In genomic region chr11:64240467-64241174, GRCh38 we compare ENCODE assay signal across 8 cellular contexts. TPM values are rescaled to one million over a fixed set of nuclear protein-coding genes. Genes with fewer than 3 reads are reported as not detected.
A peak's percentile ranks its signal among the peaks of the same experiment; 100 is the strongest.
DNase-seq lines count a peak whose midpoint lies in the region; ATAC-seq and TF ChIP-seq lines count a peak whose summit lies in the region.

FKBP2 (plus strand) TSS chr11:64241095; CDS start chr11:64242388, 1,293 bp downstream.

- H3K79me2 ChIP-seq in trophoblast cell (ENCODE audit: control insufficient read depth, insufficient read depth, low read length, poor library complexity): peaks cover 22% of the 10 kb centered on the region

- no peaks in the 10 kb centered on the region for H3K9me3 Mint-ChIP-seq in activated naive CD8-positive, alpha-beta T cell treated with anti-CD3 and anti-CD28 coated beads, Interleukin-2, amount 50 U/mL, for 24 hours

- H4K12ac ChIP-seq in trophoblast cell (ENCODE audit: low read depth, low read length): peak within 1 kb of the TSS; percentile 97

- peak within 1 kb of the TSS; percentile 87 for H2AFZ ChIP-seq in trophoblast cell (ENCODE audit: insufficient read depth, low read length, poor library complexity)

- peaks cover 28 to 36% of the 10 kb centered on the region in 2 experiments for H3K4me1 ChIP-seq in trophoblast cell (ENCODE audit: control insufficient read depth in 1 of 2, insufficient read depth in 2 of 2, low read length in 2 of 2)
- H3K4me1 ChIP-seq in transverse colon: peaks cover 33 to 75% (median 59%) of the 10 kb centered on the region in 4 donors

- in situ Hi-C loops in transverse colon (cut with MboI; ENCODE audit: low pct_ligation_motif_present in 1 of 4, low pct_unique_long_range_greater_than_20kb in 1 of 4, low sequenced_read_pairs in 3 of 4): no loop called here

- peak within 1 kb of the TSS; percentile 96 for H3K18ac ChIP-seq in trophoblast cell (ENCODE audit: low read length)

- no peaks in the 10 kb centered on the region for H3K27me3 Mint-ChIP-seq in activated naive CD8-positive, alpha-beta T cell treated with anti-CD3 and anti-CD28 coated beads, Interleukin-2, amount 50 U/mL, for 24 hours

- H3K36me3 ChIP-seq in trophoblast cell (ENCODE audit: control insufficient read depth in 1 of 2, insufficient read depth in 2 of 2, low read length in 2 of 2) (peaks cover 44 to 47% of the 10 kb centered on the region in 2 experiments), transverse colon (no peaks in the 10 kb centered on the region)

- H3K9ac ChIP-seq in trophoblast cell (ENCODE audit: low read length): peak within 1 kb of the TSS; percentile 84

- H3K27me3 ChIP-seq in trophoblast cell (ENCODE audit: insufficient read depth, low read length) (no peaks in the 10 kb centered on the region), transverse colon (no peaks in the 10 kb centered on the region)

- no CpG with 5 or more reads among the region's 52 CpGs for WGBS in trophoblast cell (ENCODE audit: extremely low coverage, insufficient coverage, insufficient read length)
- WGBS in transverse colon (ENCODE audit: low coverage in 1 of 2), 2 donors: 0 to 1% methylated on average over 4 to 51 of the region's 52 CpGs

- peaks cover 19% of the 10 kb centered on the region for H3K36me3 Mint-ChIP-seq in activated naive CD8-positive, alpha-beta T cell treated with anti-CD3 and anti-CD28 coated beads, Interleukin-2, amount 50 U/mL, for 24 hours (ENCODE audit: low read depth)

- TF ChIP-seq CTCF in GM12875 (IDR thresholded peaks at IDR 0.05; ENCODE audit: borderline replicate concordance, insufficient read depth, low read depth, low read length) (no peak), transverse colon (IDR thresholded peaks at IDR 0.05) (no peak)

- H3K9me3 ChIP-seq in trophoblast cell (ENCODE audit: insufficient read depth, low read depth, low read length) (no peaks in the 10 kb centered on the region), transverse colon (no peaks in the 10 kb centered on the region)

- peak within 1 kb of the TSS; percentile 89 for H2AK5ac ChIP-seq in trophoblast cell (ENCODE audit: low read length)

- DNase-seq in NCI-H1417 treated with DMSO at 0.1 percent for 48 hours (lab: John Stamatoyannopoulos, UW) (peak; percentile 89), SW480 (ENCODE audit: low spot score) (peak; percentile 95), Right ventricle myocardium superior (peak; percentile 98), trophoblast cell (peak; percentile 97 to 99), transverse colon (peak; percentile 98)
- DNase-seq in activated naive CD8-positive, alpha-beta T cell treated with anti-CD3 and anti-CD28 coated beads, Interleukin-2, amount 50 U/mL, for 24 hours: peak; percentile 99

- H3K4ac ChIP-seq in trophoblast cell (ENCODE audit: low read depth, low read length): peak within 1 kb of the TSS; percentile 97

- H3K4me3 ChIP-seq in GM12875 (ENCODE audit: low read depth, low read length) (peak within 1 kb of the TSS; percentile 69), trophoblast cell (ENCODE audit: low read depth, low read length) (peak within 1 kb of the TSS; percentile 76), transverse colon (peak within 1 kb of the TSS; percentile 65 to 96 (median 82))

- H3K4me1 Mint-ChIP-seq in activated naive CD8-positive, alpha-beta T cell treated with anti-CD3 and anti-CD28 coated beads, Interleukin-2, amount 50 U/mL, for 24 hours: peaks cover 41% of the 10 kb centered on the region

- peak; percentile 54 for ATAC-seq in HG02763 (IDR thresholded peaks at IDR 0.05; ENCODE audit: unreplicated experiment)
- ATAC-seq in activated naive CD8-positive, alpha-beta T cell treated with anti-CD3 and anti-CD28 coated beads, Interleukin-2, amount 50 U/mL, for 24 hours: peak; percentile 60
- peak; percentile 77 for ATAC-seq in Right ventricle myocardium superior (ENCODE audit: poor library complexity)

- H2BK5ac ChIP-seq in trophoblast cell (ENCODE audit: low read depth, low read length, poor library complexity): peak within 1 kb of the TSS; percentile 98

- peak; percentile 97 for TF ChIP-seq POLR2A in transverse colon (IDR thresholded peaks at IDR 0.05)

- intact Hi-C loops in Right ventricle myocardium superior (cut with DNase I) (no loop called here), transverse colon (cut with DNase I; ENCODE audit: low total_unique reads) (no loop called here)

- H2BK120ac ChIP-seq in trophoblast cell (ENCODE audit: insufficient read depth, low read length, poor library complexity): peak within 1 kb of the TSS; percentile 98

- peak within 1 kb of the TSS; percentile 93 for H3K27ac Mint-ChIP-seq in activated naive CD8-positive, alpha-beta T cell treated with anti-CD3 and anti-CD28 coated beads, Interleukin-2, amount 50 U/mL, for 24 hours

- H4K91ac ChIP-seq in trophoblast cell (ENCODE audit: low read depth, low read length): peak within 1 kb of the TSS; percentile 99

- peak; percentile 43 for TF ChIP-seq EP300 in transverse colon (IDR thresholded peaks at IDR 0.05; ENCODE audit: low read depth)

- H3K23ac ChIP-seq in trophoblast cell (ENCODE audit: low read length): no peak within 1 kb of the TSS

- peak within 1 kb of the TSS; percentile 95 for H3K27ac ChIP-seq in trophoblast cell (ENCODE audit: low read depth, low read length)
- peak within 1 kb of the TSS; percentile 96 to 100 (median 98) for H3K27ac ChIP-seq in transverse colon

- peak within 1 kb of the TSS; percentile 94 for H3K4me2 ChIP-seq in trophoblast cell (ENCODE audit: low read length)

- peaks cover 28% of the 10 kb centered on the region for H3K79me1 ChIP-seq in trophoblast cell (ENCODE audit: low read length)

- peak within 1 kb of the TSS; percentile 87 for H3K4me3 Mint-ChIP-seq in activated naive CD8-positive, alpha-beta T cell treated with anti-CD3 and anti-CD28 coated beads, Interleukin-2, amount 50 U/mL, for 24 hours

- H3K14ac ChIP-seq in trophoblast cell (ENCODE audit: low read length): peak within 1 kb of the TSS; percentile 98

- peak within 1 kb of the TSS; percentile 39 for H2BK12ac ChIP-seq in trophoblast cell (ENCODE audit: low read length)

- peak within 1 kb of the TSS; percentile 99 for H4K8ac ChIP-seq in trophoblast cell (ENCODE audit: low read depth, low read length)

RNA-seq across cellular contexts. Expression of gene FKBP2, which starts in this region (rescaled TPM):
- 41.6 TPM for total RNA-seq in Right ventricle myocardium superior
- polyA plus RNA-seq in trophoblast cell (2013): 78.2 and 80.2 TPM in 2 replicates
- 100 to 1,000 TPM in 2 of 4 donors, 10 to 100 TPM in 2; 63.6 to 203 (median 102) TPM for total RNA-seq in transverse colon

Comparison
In these comparisons a context has a peak if more than half of its experiments do, and no peak if none do; other contexts are left out.
1. Peak in every context shown above with its lines: DNase-seq, ATAC-seq, H3K4me3 ChIP-seq and H3K27ac ChIP-seq.